In the genomic region with DNA sequence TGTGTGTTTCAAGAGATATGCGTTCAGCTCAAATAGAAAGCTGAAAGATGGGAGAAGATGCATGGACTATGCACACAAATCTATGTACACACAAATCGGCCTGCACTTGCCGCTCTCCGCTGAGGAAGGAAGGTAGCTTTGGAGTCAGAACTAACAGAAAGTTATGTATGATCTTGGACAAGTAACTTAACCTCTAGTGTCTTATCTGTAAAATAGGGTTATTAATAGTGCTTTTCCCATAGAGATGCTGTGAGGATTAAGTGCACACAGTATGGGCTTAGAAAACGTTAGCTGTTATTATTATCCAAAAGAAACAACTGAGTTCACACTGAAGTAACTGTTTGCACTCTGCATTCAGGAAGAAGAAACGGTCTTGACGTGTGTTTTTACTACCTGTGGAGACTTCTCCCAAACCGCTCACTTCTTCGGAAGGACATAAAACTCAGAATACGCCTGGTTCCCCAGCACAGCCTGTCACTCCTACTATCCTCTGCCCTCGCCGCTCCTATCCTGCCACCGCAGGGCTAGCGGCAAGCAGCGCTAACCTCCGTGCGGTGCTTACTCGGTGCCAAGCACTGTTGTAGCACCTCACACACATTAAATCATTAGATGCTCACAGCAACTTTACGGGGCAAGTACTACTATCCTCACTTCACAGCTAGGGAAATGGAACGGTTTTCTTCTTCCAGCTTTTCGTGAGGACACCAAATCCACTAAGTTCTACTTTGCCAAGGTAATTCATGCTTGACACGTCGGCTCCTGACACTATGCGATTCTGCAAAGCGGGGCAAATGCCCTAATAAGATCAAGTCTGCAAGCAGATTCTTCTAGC, we compare ENCODE assay signal across 8 cellular contexts. TPM values are rescaled to one million over a fixed set of nuclear protein-coding genes. Genes with fewer than 3 reads are reported as not detected.
DNase-seq lines count a peak whose midpoint lies in the region; ATAC-seq and TF ChIP-seq lines count a peak whose summit lies in the region.

No MANE protein-coding gene starts in this region.

- peak; percentile 27 for DNase-seq in NCI-H1694 treated with DMSO at 0.1 percent for 48 hours (lab: John Stamatoyannopoulos, UW)
- no peak for DNase-seq in NCI-H1694 (lab: John Stamatoyannopoulos, UW)
- peak; percentile 15 for DNase-seq in SW480 (ENCODE audit: low spot score)
- no peak for DNase-seq in breast epithelium (ENCODE audit: low spot score in 2 of 2)
- DNase-seq in left kidney (ENCODE audit: low read depth, low spot score), result peak; percentile 56
- DNase-seq in stimulated activated CD8-positive, alpha-beta memory T cell treated with anti-CD3 and anti-CD28 coated beads, Interleukin-4, amount 100 ng/mL, for 48 hours, result peak; percentile 64
- no peak for DNase-seq in T1000 (lab: John Stamatoyannopoulos, UW)

- no peaks in the 10 kb centered on the region for H3K27me3 ChIP-seq in breast epithelium

- no peak for ATAC-seq in HG03108 (IDR thresholded peaks at IDR 0.05; ENCODE audit: unreplicated experiment)

- H3K36me3 ChIP-seq in breast epithelium, result no peaks in the 10 kb centered on the region

- peak overlapping the region; percentile 92 to 98 for H3K27ac ChIP-seq in breast epithelium

- peak overlapping the region; percentile 92 to 100 (median 95) for H3K4me3 ChIP-seq in breast epithelium

- no peaks in the 10 kb centered on the region for H3K4me1 ChIP-seq in breast epithelium

- intact Hi-C loops in breast epithelium (cut with DNase I; ENCODE audit: low total_unique reads), result no loop called here

- no peak for TF ChIP-seq CTCF in breast epithelium (IDR thresholded peaks at IDR 0.05)

- no peaks in the 10 kb centered on the region for H3K9me3 ChIP-seq in breast epithelium

- TF ChIP-seq POLR2A in breast epithelium (IDR thresholded peaks at IDR 0.05), result no peak

RNA-seq across cellular contexts. Expression of a gene that starts 1.3 kb away (rescaled TPM):
- total RNA-seq in breast epithelium, result 100 to 1,000 TPM; 127 to 287 (median 167) TPM

Comparison
In these comparisons a context has a peak if more than half of its experiments do, and no peak if none do; other contexts are left out.
1. DNase-seq: peak in NCI-H1694 treated with DMSO at 0.1 percent for 48 hours (single experiment), SW480 (single experiment), left kidney (single experiment) and stimulated activated CD8-positive, alpha-beta memory T cell treated with anti-CD3 and anti-CD28 coated beads, Interleukin-4, amount 100 ng/mL, for 48 hours (single experiment); none in NCI-H1694 (single experiment), breast epithelium (0 of 2) and T1000 (single experiment).